ENCODE assay signal across 15 cellular contexts in genomic region chr10:15334650-15335323, GRCh38.
"Had no signal": no experiment of that assay in that cellular context is flagged by ENCODE, and none has a peak within 500 bp of the region (broad histone marks: within the 10 kb centered on the region; RNA-seq: fewer than 3 reads in every experiment).

No MANE protein-coding gene starts in this region.

- H3K9me3 ChIP-seq: left lung, stomach, testis had no signal

- H3K36me3 Mint-ChIP-seq: activated naive CD4-positive, alpha-beta T cell treated with anti-CD3 and anti-CD28 coated beads, Interleukin-2, amount 50 U/mL, for 72 hours; memory B cell had no signal

- H3K36me3 ChIP-seq: left lung, stomach had no signal

- H3K27ac ChIP-seq: left lung, stomach, testis had no signal

- H3K27ac Mint-ChIP-seq: activated CD4-positive, alpha-beta memory T cell treated with anti-CD3 and anti-CD28 coated beads, Interleukin-2, amount 10 ng/mL, durations not matched to agents 7 days and 5 days; activated naive CD4-positive, alpha-beta T cell treated with anti-CD3 and anti-CD28 coated beads, Interleukin-2, amount 50 U/mL, for 72 hours; memory B cell; T-helper 1 cell treated with Interleukin-12 subunit alpha and Interleukin-12 subunit beta and Interleukin-4 antibody, amounts not matched to agents 30 μg/mL and 1 μg/mL, for 36 hours had no signal

- H3K4me1 Mint-ChIP-seq: activated CD4-positive, alpha-beta memory T cell treated with anti-CD3 and anti-CD28 coated beads, Interleukin-2, amount 10 ng/mL, durations not matched to agents 7 days and 5 days; memory B cell had no signal

- ATAC-seq: activated naive CD4-positive, alpha-beta T cell treated with anti-CD3 and anti-CD28 coated beads, Interleukin-2, amount 50 U/mL, for 72 hours; left lung had no signal

- FAIRE-seq: frontal cortex had no signal

- H3K27me3 ChIP-seq: left lung, stomach, testis had no signal

- H3K4me3 Mint-ChIP-seq: activated CD4-positive, alpha-beta memory T cell treated with anti-CD3 and anti-CD28 coated beads, Interleukin-2, amount 10 ng/mL, durations not matched to agents 7 days and 5 days; memory B cell; T-helper 1 cell treated with Interleukin-12 subunit alpha and Interleukin-12 subunit beta and Interleukin-4 antibody, amounts not matched to agents 30 μg/mL and 1 μg/mL, for 36 hours had no signal

- H3K4me1 ChIP-seq: left lung, testis had no signal

- H3K4me3 ChIP-seq: left lung, stomach, testis had no signal

- H3K27me3 Mint-ChIP-seq: activated CD4-positive, alpha-beta memory T cell treated with anti-CD3 and anti-CD28 coated beads, Interleukin-2, amount 10 ng/mL, durations not matched to agents 7 days and 5 days; memory B cell had no signal

- DNase-seq: activated CD4-positive, alpha-beta memory T cell treated with anti-CD3 and anti-CD28 coated beads, Interleukin-2, amount 10 ng/mL, durations not matched to agents 7 days and 5 days; activated CD4-positive, alpha-beta T cell treated with anti-CD3 and anti-CD28 coated beads for 4 hours; activated gamma-delta T cell; activated T-cell treated with anti-CD3 and anti-CD28 coated beads, Interleukin-2, amount 50 U/mL, for 48 hours; amniotic stem cell; caudate nucleus; islet precursor cell; left lung; stimulated activated CD4-positive, alpha-beta T cell treated with anti-CD3 and anti-CD28 coated beads, Interleukin-1b, Interleukin-23, amount 100 ng/mL, for 48 hours; stomach; testis had no signal

- H3K9me3 Mint-ChIP-seq: activated CD4-positive, alpha-beta memory T cell treated with anti-CD3 and anti-CD28 coated beads, Interleukin-2, amount 10 ng/mL, durations not matched to agents 7 days and 5 days; activated naive CD4-positive, alpha-beta T cell treated with anti-CD3 and anti-CD28 coated beads, Interleukin-2, amount 50 U/mL, for 72 hours; memory B cell; T-helper 1 cell treated with Interleukin-12 subunit alpha and Interleukin-12 subunit beta and Interleukin-4 antibody, amounts not matched to agents 30 μg/mL and 1 μg/mL, for 36 hours had no signal
